ENCODE assay signal across 2 cellular contexts in genomic region chr10:89283174-89283987, GRCh38.
TF ChIP-seq lines count a peak whose summit lies in the region.

No MANE protein-coding gene starts in this region.

TF ChIP-seq in IMR-90, 13 proteins besides CTCF, POLR2A, EP300 and RAD21:
- TF ChIP-seq SMC3 (IDR thresholded peaks at IDR 0.05; ENCODE audit: low read depth, low read length) (no peak), MAZ (IDR thresholded peaks at IDR 0.05; ENCODE audit: borderline replicate concordance, low read depth, low read length) (no peak), RFX5 (IDR thresholded peaks at IDR 0.05; ENCODE audit: low read depth, low read length) (no peak), FOS (IDR thresholded peaks at IDR 0.05; ENCODE audit: low read depth, low read length) (no peak), CHD1 (IDR thresholded peaks at IDR 0.05; ENCODE audit: low read depth, low read length) (no peak), NFE2L2 (IDR thresholded peaks at IDR 0.05; ENCODE audit: low read depth, low read length) (no peak), MAFK (IDR thresholded peaks at IDR 0.05; ENCODE audit: low read depth, low read length) (no peak), RCOR1 (IDR thresholded peaks at IDR 0.05; ENCODE audit: insufficient replicate concordance, low read length) (no peak), MXI1 (IDR thresholded peaks at IDR 0.05; ENCODE audit: borderline replicate concordance, low read depth, low read length) (no peak), CEBPB (IDR thresholded peaks at IDR 0.05; ENCODE audit: low read depth, low read length) (no peak), ELK1 (IDR thresholded peaks at IDR 0.05; ENCODE audit: borderline replicate concordance, low read depth, low read length) (no peak), BHLHE40 (IDR thresholded peaks at IDR 0.05; ENCODE audit: low read depth, low read length) (no peak), USF2 (IDR thresholded peaks at IDR 0.05; ENCODE audit: low read depth, low read length) (no peak)
TF ChIP-seq in IMR-90: peak in this region for 0.

TF ChIP-seq in GM12878, 131 proteins besides CTCF, POLR2A, EP300 and RAD21:
- TF ChIP-seq ZZZ3 (IDR thresholded peaks at IDR 0.05; ENCODE audit: control insufficient read depth, insufficient read length, low read depth) = no peak
- TF ChIP-seq YY1 (IDR thresholded peaks at IDR 0.05; ENCODE audit: low read depth, low read length) = no peak
